Comparison of ENCODE assay signal across 1 cellular context in the genomic region with DNA sequence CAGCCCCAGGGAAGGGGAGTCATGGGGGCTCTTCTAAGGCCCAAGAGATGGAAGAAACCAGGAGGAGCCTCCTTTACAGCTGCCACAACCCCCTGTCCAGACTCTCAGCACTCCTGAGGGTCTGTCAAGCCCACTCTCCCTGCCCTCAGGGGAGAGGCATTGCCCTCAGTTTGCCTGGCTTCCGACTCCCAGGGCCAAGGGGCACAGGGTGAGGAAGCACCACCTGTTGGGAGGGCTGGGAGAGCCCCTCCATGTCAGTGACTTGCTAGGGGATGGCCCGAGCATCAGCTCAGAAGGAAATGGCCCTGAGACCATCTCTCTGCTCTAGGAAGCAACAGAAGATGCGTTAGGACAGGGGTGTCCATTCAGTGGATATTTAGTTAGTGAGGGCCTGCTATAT.
TF ChIP-seq lines count a peak whose summit lies in the region.

No MANE protein-coding gene starts in this region.

TF ChIP-seq in A549, 52 proteins besides CTCF, POLR2A, EP300 and RAD21 (continued from another document):
- TF ChIP-seq, protein P1, sequence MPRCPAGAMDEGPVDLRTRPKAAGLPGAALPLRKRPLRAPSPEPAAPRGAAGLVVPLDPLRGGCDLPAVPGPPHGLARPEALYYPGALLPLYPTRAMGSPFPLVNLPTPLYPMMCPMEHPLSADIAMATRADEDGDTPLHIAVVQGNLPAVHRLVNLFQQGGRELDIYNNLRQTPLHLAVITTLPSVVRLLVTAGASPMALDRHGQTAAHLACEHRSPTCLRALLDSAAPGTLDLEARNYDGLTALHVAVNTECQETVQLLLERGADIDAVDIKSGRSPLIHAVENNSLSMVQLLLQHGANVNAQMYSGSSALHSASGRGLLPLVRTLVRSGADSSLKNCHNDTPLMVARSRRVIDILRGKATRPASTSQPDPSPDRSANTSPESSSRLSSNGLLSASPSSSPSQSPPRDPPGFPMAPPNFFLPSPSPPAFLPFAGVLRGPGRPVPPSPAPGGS (IDR thresholded peaks at IDR 0.05): no peak
- TF ChIP-seq ESRRA (IDR thresholded peaks at IDR 0.05; ENCODE audit: borderline replicate concordance, low read length): no peak
- TF ChIP-seq POLR2AphosphoS2 (conservative IDR thresholded peaks at IDR 0.05; ENCODE audit: low read length): no peak
- no peak for TF ChIP-seq PHF8 (IDR thresholded peaks at IDR 0.05; ENCODE audit: borderline replicate concordance, low read depth)
- no peak for TF ChIP-seq CBX2 (IDR thresholded peaks at IDR 0.05; ENCODE audit: borderline replicate concordance, low read depth)
- TF ChIP-seq, protein P2, sequence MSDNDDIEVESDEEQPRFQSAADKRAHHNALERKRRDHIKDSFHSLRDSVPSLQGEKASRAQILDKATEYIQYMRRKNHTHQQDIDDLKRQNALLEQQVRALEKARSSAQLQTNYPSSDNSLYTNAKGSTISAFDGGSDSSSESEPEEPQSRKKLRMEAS (IDR thresholded peaks at IDR 0.05): no peak
- no peak for TF ChIP-seq ZFP36 (IDR thresholded peaks at IDR 0.05; ENCODE audit: borderline replicate concordance, partially characterized antibody)
- TF ChIP-seq HOXA7 (CRISPR knock-in tag; IDR thresholded peaks at IDR 0.05): no peak
- TF ChIP-seq, protein P3, sequence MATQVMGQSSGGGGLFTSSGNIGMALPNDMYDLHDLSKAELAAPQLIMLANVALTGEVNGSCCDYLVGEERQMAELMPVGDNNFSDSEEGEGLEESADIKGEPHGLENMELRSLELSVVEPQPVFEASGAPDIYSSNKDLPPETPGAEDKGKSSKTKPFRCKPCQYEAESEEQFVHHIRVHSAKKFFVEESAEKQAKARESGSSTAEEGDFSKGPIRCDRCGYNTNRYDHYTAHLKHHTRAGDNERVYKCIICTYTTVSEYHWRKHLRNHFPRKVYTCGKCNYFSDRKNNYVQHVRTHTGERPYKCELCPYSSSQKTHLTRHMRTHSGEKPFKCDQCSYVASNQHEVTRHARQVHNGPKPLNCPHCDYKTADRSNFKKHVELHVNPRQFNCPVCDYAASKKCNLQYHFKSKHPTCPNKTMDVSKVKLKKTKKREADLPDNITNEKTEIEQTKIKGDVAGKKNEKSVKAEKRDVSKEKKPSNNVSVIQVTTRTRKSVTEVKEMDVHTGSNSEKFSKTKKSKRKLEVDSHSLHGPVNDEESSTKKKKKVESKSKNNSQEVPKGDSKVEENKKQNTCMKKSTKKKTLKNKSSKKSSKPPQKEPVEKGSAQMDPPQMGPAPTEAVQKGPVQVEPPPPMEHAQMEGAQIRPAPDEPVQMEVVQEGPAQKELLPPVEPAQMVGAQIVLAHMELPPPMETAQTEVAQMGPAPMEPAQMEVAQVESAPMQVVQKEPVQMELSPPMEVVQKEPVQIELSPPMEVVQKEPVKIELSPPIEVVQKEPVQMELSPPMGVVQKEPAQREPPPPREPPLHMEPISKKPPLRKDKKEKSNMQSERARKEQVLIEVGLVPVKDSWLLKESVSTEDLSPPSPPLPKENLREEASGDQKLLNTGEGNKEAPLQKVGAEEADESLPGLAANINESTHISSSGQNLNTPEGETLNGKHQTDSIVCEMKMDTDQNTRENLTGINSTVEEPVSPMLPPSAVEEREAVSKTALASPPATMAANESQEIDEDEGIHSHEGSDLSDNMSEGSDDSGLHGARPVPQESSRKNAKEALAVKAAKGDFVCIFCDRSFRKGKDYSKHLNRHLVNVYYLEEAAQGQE (IDR thresholded peaks at IDR 0.05): no peak
